9 cellular contexts compared by ENCODE assay signal in genomic region chr3:172512363-172512762, GRCh38. TPM values are rescaled to one million over a fixed set of nuclear protein-coding genes. Genes with fewer than 3 reads are reported as not detected.
DNase-seq lines count a peak whose midpoint lies in the region; ATAC-seq and TF ChIP-seq lines count a peak whose summit lies in the region.
"Had no signal": no experiment of that assay in that cellular context is flagged by ENCODE, and none has a peak within 500 bp of the region (broad histone marks: within the 10 kb centered on the region; RNA-seq: fewer than 3 reads in every experiment).

No MANE protein-coding gene starts in this region.

- H3K9me3 Mint-ChIP-seq in stimulated activated effector memory CD8-positive, alpha-beta T cell treated with anti-CD3 and anti-CD28 coated beads, Interleukin-12 subunit alpha, Interleukin-12 subunit beta, amount 100 ng/mL, for 72 hours: no peaks in the 10 kb centered on the region

- H3K27ac Mint-ChIP-seq in stimulated activated effector memory CD8-positive, alpha-beta T cell treated with anti-CD3 and anti-CD28 coated beads, Interleukin-12 subunit alpha, Interleukin-12 subunit beta, amount 100 ng/mL, for 72 hours: peak overlapping the region; percentile 89

- H3K36me3 Mint-ChIP-seq in stimulated activated effector memory CD8-positive, alpha-beta T cell treated with anti-CD3 and anti-CD28 coated beads, Interleukin-12 subunit alpha, Interleukin-12 subunit beta, amount 100 ng/mL, for 72 hours: peaks cover 99% of the 10 kb centered on the region

- no peak for TF ChIP-seq CTCF in GM20000 (IDR thresholded peaks at IDR 0.05; ENCODE audit: extremely low read depth, missing control alignments)

- peaks cover 68% of the 10 kb centered on the region for H3K4me1 Mint-ChIP-seq in stimulated activated effector memory CD8-positive, alpha-beta T cell treated with anti-CD3 and anti-CD28 coated beads, Interleukin-12 subunit alpha, Interleukin-12 subunit beta, amount 100 ng/mL, for 72 hours

- H3K4me3 Mint-ChIP-seq in stimulated activated effector memory CD8-positive, alpha-beta T cell treated with anti-CD3 and anti-CD28 coated beads, Interleukin-12 subunit alpha, Interleukin-12 subunit beta, amount 100 ng/mL, for 72 hours: peak overlapping the region; percentile 67

- DNase-seq in Ammon's horn (ENCODE audit: low spot score) (peak; percentile 70), GM20000 (ENCODE audit: low spot score) (peak; percentile 11), HT1080 (ENCODE audit: low read depth) (peak; percentile 36), activated T-cell treated with anti-CD3 and anti-CD28 coated beads for 4 hours (peak; percentile 49), hepatic stellate cell (ENCODE audit: low spot score) (peak; percentile 9), DMS79 treated with DMSO at 0.1 percent for 48 hours (lab: John Stamatoyannopoulos, UW) (no peak), NCI-H345 treated with DMSO at 0.1 percent for 48 hours (lab: John Stamatoyannopoulos, UW; ENCODE audit: unreplicated experiment) (no peak)
- DNase-seq in stimulated activated effector memory CD8-positive, alpha-beta T cell treated with anti-CD3 and anti-CD28 coated beads, Interleukin-12 subunit alpha, Interleukin-12 subunit beta, amount 100 ng/mL, for 72 hours (ENCODE audit: low spot score in 2 of 2): peak; percentile 31 to 81

- peak; percentile 78 for ATAC-seq in stimulated activated effector memory CD8-positive, alpha-beta T cell treated with anti-CD3 and anti-CD28 coated beads, Interleukin-12 subunit alpha, Interleukin-12 subunit beta, amount 100 ng/mL, for 72 hours

RNA-seq across cellular contexts. Expression of gene TNFSF10, which starts 10.9 kb away (rescaled TPM):
- not detected in 2 replicates for total RNA-seq in HT1080 (2014; rRNA removed; shearing (Covaris generic))
- 0.09 and 0.15 TPM in 2 replicates for polyA plus RNA-seq in HT1080 (2015; cell fraction: cytosol; rRNA removed)
- 0.07 and 0.08 TPM in 2 replicates for polyA plus RNA-seq in HT1080 (2015; cell fraction: nucleus; rRNA removed)
- polyA plus RNA-seq: neural cell had no signal

Comparison
In these comparisons a context has a peak if more than half of its experiments do, and no peak if none do; other contexts are left out.
1. DNase-seq: peak in Ammon's horn (single experiment), GM20000 (single experiment), HT1080 (single experiment), activated T-cell treated with anti-CD3 and anti-CD28 coated beads for 4 hours (single experiment), hepatic stellate cell (single experiment) and stimulated activated effector memory CD8-positive, alpha-beta T cell treated with anti-CD3 and anti-CD28 coated beads, Interleukin-12 subunit alpha, Interleukin-12 subunit beta, amount 100 ng/mL, for 72 hours (2 of 2); none in DMS79 treated with DMSO at 0.1 percent for 48 hours (single experiment) and NCI-H345 treated with DMSO at 0.1 percent for 48 hours (single experiment).